ENCODE assay signal across 18 cellular contexts in the genomic region with DNA sequence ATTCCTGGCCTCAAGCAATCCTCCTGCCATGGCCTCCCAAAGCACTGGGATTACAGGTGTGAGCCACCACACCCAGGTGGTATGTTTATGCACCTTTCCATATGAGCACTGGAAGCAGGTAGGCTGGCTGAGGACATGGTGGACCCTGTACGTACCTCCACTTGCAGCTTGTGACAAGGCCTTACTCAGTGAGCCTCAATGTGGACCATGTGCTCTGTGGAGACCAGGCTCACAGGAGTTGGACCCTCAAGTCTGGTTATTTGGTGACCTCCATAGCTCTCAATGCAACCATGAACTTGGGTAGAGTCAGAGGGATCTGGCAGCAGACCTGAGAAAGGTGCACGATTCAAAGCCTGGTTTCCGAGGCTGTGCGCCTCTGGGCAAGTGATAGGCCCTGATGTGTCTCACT. TPM values are rescaled to one million over a fixed set of nuclear protein-coding genes. Genes with fewer than 3 reads are reported as not detected.
A peak's percentile ranks its signal among the peaks of the same experiment; 100 is the strongest.
DNase-seq lines count a peak whose midpoint lies in the region; ATAC-seq and TF ChIP-seq lines count a peak whose summit lies in the region.
"Had no signal": no experiment of that assay in that cellular context is flagged by ENCODE, and none has a peak within 500 bp of the region (broad histone marks: within the 10 kb centered on the region; RNA-seq: fewer than 3 reads in every experiment).

No MANE protein-coding gene starts in this region.

- peaks cover 13% of the 10 kb centered on the region for H3K4me1 Mint-ChIP-seq in activated naive CD8-positive, alpha-beta T cell treated with anti-CD3 and anti-CD28 coated beads for 36 hours

- H3K9me2 ChIP-seq in DOHH2 (replicated peaks; ENCODE audit: control insufficient read depth, low read length) = no peaks in the 10 kb centered on the region
- H3K9me2 ChIP-seq: SK-N-SH had no signal

- H3K27ac ChIP-seq in DOHH2 (ENCODE audit: low read depth, low read length) = 0 out of 2 replicates have a peak overlapping the region, but pooled peaks have one; percentile 1
- H3K27ac ChIP-seq: tibial nerve had no signal

- ATAC-seq in GM19463 (IDR thresholded peaks at IDR 0.05; ENCODE audit: unreplicated experiment) = no peak
- ATAC-seq: left ventricle myocardium superior had no signal

- DNase-seq in DMS53 (lab: John Stamatoyannopoulos, UW) (peak; percentile 53), DMS53 treated with DMSO at 0.1 percent for 48 hours (lab: John Stamatoyannopoulos, UW; ENCODE audit: unreplicated experiment) (no peak), NB4 (ENCODE audit: low read depth) (peak; percentile 53), NCI-H446 treated with DMSO at 0.1 percent for 48 hours (lab: John Stamatoyannopoulos, UW) (no peak)
- DNase-seq in activated naive CD8-positive, alpha-beta T cell treated with anti-CD3 and anti-CD28 coated beads for 36 hours = no peak
- DNase-seq in central memory CD4-positive, alpha-beta T cell = no peak
- DNase-seq: activated naive CD4-positive, alpha-beta T cell; cortex of kidney; GOT3; left ventricle myocardium superior; NCI-H510A treated with DMSO at 0.1 percent for 48 hours had no signal

- no peaks in the 10 kb centered on the region for H3K9me3 ChIP-seq in DOHH2 (ENCODE audit: control insufficient read depth, insufficient read depth, low read length)
- H3K9me3 ChIP-seq: SK-N-SH, tibial nerve had no signal

- TF ChIP-seq POLR2A in NB4 (IDR thresholded peaks at IDR 0.05; ENCODE audit: extremely low read depth, insufficient read length) = peak; percentile 2

- peaks cover 16% of the 10 kb centered on the region for H3K79me2 ChIP-seq in DOHH2 (ENCODE audit: control insufficient read depth, low read length)

- no peaks in the 10 kb centered on the region for H3K27me3 ChIP-seq in DOHH2 (ENCODE audit: control insufficient read depth, low read length)
- H3K27me3 ChIP-seq: tibial nerve had no signal

- peak overlapping the region; percentile 63 for H3K27ac Mint-ChIP-seq in activated naive CD8-positive, alpha-beta T cell treated with anti-CD3 and anti-CD28 coated beads for 36 hours

- H3K27me3 Mint-ChIP-seq in activated naive CD8-positive, alpha-beta T cell treated with anti-CD3 and anti-CD28 coated beads for 36 hours = peaks cover 4% of the 10 kb centered on the region

- H3K4me1 ChIP-seq in DOHH2 (ENCODE audit: control insufficient read depth, low read length) = peaks cover 23% of the 10 kb centered on the region
- H3K4me1 ChIP-seq: tibial nerve had no signal

- peak overlapping the region; percentile 7 for H3K4me3 Mint-ChIP-seq in activated naive CD8-positive, alpha-beta T cell treated with anti-CD3 and anti-CD28 coated beads for 36 hours

- no peak for TF ChIP-seq CTCF in DOHH2 (IDR thresholded peaks at IDR 0.05; ENCODE audit: low read depth, low read length, poor library complexity, severe bottlenecking)
- TF ChIP-seq CTCF in NB4 (IDR thresholded peaks at IDR 0.05; ENCODE audit: low read depth, low read length) = no peak

- H3K36me3 Mint-ChIP-seq in activated naive CD8-positive, alpha-beta T cell treated with anti-CD3 and anti-CD28 coated beads for 36 hours = peaks cover 22% of the 10 kb centered on the region

- peaks cover 52% of the 10 kb centered on the region for H3K36me3 ChIP-seq in DOHH2 (ENCODE audit: control insufficient read depth, low read length)

- H3K9me3 Mint-ChIP-seq in activated naive CD8-positive, alpha-beta T cell treated with anti-CD3 and anti-CD28 coated beads for 36 hours = no peaks in the 10 kb centered on the region

- H3F3A ChIP-seq in DOHH2 (ENCODE audit: control insufficient read depth, insufficient read depth) = peaks cover 41% of the 10 kb centered on the region

- no peak overlapping the region for H3K4me2 ChIP-seq in DOHH2 (ENCODE audit: low read length)
- H3K4me2 ChIP-seq: SK-N-SH had no signal

- H3K4me3 ChIP-seq in DOHH2 (ENCODE audit: low read length) (no peak overlapping the region), NB4 (ENCODE audit: low read depth, low read length) (no peak overlapping the region)
- H3K4me3 ChIP-seq: tibial nerve had no signal

- H4K20me1 ChIP-seq in DOHH2 (ENCODE audit: control insufficient read depth, insufficient read depth, low read depth, low read length) = peaks cover 12% of the 10 kb centered on the region; the same call in 1 of the 2 replicates

RNA-seq across cellular contexts. Expression of gene ACP4, which starts 5.5 kb away (rescaled TPM):
- total RNA-seq in activated naive CD8-positive, alpha-beta T cell treated with anti-CD3 and anti-CD28 coated beads for 36 hours = not detected
- total RNA-seq: activated CD8-positive, alpha-beta memory T cell treated with anti-CD3 and anti-CD28 coated beads for 36 hours; left ventricle myocardium superior; LHCN-M2; skeletal muscle tissue; tibial nerve had no signal

RNA-seq across cellular contexts. Expression of gene GPR32, which starts 25.4 kb away (rescaled TPM):
- total RNA-seq in activated naive CD8-positive, alpha-beta T cell treated with anti-CD3 and anti-CD28 coated beads for 36 hours = not detected
- total RNA-seq: activated CD8-positive, alpha-beta memory T cell treated with anti-CD3 and anti-CD28 coated beads for 36 hours; left ventricle myocardium superior; LHCN-M2; skeletal muscle tissue; tibial nerve had no signal

RNA-seq across cellular contexts. Expression of gene KLK1, which starts 27.9 kb away (rescaled TPM):
- total RNA-seq in activated naive CD8-positive, alpha-beta T cell treated with anti-CD3 and anti-CD28 coated beads for 36 hours = 1 to 10 TPM in 1 of 2 experiments, under 1 TPM in 1; 0.60 to 1.1 TPM
- total RNA-seq: left ventricle myocardium superior, LHCN-M2, skeletal muscle tissue had no signal

RNA-seq across cellular contexts. Expression of gene KLK15, which starts 37.7 kb away (rescaled TPM):
- total RNA-seq in activated naive CD8-positive, alpha-beta T cell treated with anti-CD3 and anti-CD28 coated beads for 36 hours = not detected
- total RNA-seq: activated CD8-positive, alpha-beta memory T cell treated with anti-CD3 and anti-CD28 coated beads for 36 hours; left ventricle myocardium superior; LHCN-M2; skeletal muscle tissue; tibial nerve had no signal

RNA-seq across cellular contexts. Expression of gene KLK3, which starts 59.0 kb away (rescaled TPM):
- total RNA-seq in activated naive CD8-positive, alpha-beta T cell treated with anti-CD3 and anti-CD28 coated beads for 36 hours = not detected
- total RNA-seq: activated CD8-positive, alpha-beta memory T cell treated with anti-CD3 and anti-CD28 coated beads for 36 hours; left ventricle myocardium superior; LHCN-M2; skeletal muscle tissue; tibial nerve had no signal

Comparison
In these comparisons a context has a peak if more than half of its experiments do, and no peak if none do; other contexts are left out.
1. DNase-seq: peak in DMS53 (single experiment) and NB4 (single experiment); none in DMS53 treated with DMSO at 0.1 percent for 48 hours (single experiment), activated naive CD8-positive, alpha-beta T cell treated with anti-CD3 and anti-CD28 coated beads for 36 hours (single experiment), NCI-H446 treated with DMSO at 0.1 percent for 48 hours (single experiment) and central memory CD4-positive, alpha-beta T cell (single experiment).